19 cellular contexts compared by ENCODE assay signal in genomic region chr2:240131296-240131695, GRCh38. TPM values are rescaled to one million over a fixed set of nuclear protein-coding genes. Genes with fewer than 3 reads are reported as not detected.
"Had no signal": no experiment of that assay in that cellular context is flagged by ENCODE, and none has a peak within 500 bp of the region (broad histone marks: within the 10 kb centered on the region; RNA-seq: fewer than 3 reads in every experiment).

No MANE protein-coding gene starts in this region.

- DNase-seq: activated naive CD4-positive, alpha-beta T cell treated with anti-CD3 and anti-CD28 coated beads, Interleukin-2, amount 10 ng/mL, durations not matched to agents 7 days and 5 days; amniotic stem cell; dermis blood vessel endothelial cell; hippocampal formation; kidney glomerular epithelial cell; naive thymus-derived CD8-positive, alpha-beta T cell; occipital lobe; sigmoid colon; stimulated activated CD4-positive, alpha-beta T cell treated with anti-CD3 and anti-CD28 coated beads, Interleukin-12 subunit alpha, Interleukin-12 subunit beta, amount 100 ng/mL, for 4 hours; stimulated activated naive CD8-positive, alpha-beta T cell treated with anti-CD3 and anti-CD28 coated beads, Interleukin-15, Interleukin-2, amounts not matched to agents 100 U/mL and 50 U/mL, for 24 hours; T-helper 17 cell had no signal

- ATAC-seq: mucosa of descending colon; naive thymus-derived CD8-positive, alpha-beta T cell; psoas muscle; stimulated activated naive CD8-positive, alpha-beta T cell treated with anti-CD3 and anti-CD28 coated beads, Interleukin-15, Interleukin-2, amounts not matched to agents 100 U/mL and 50 U/mL, for 24 hours; T-helper 17 cell had no signal

- H3K9me3 ChIP-seq: mucosa of descending colon, psoas muscle, sigmoid colon, vagina had no signal

- H3K27ac ChIP-seq: psoas muscle, sigmoid colon, vagina had no signal

- H3K27me3 ChIP-seq: sigmoid colon, vagina had no signal

- H3K4me3 ChIP-seq: mucosa of descending colon, psoas muscle, sigmoid colon, vagina had no signal

RNA-seq across cellular contexts. Expression of gene OTOS, which starts 9.2 kb away (rescaled TPM):
- total RNA-seq: activated T-helper 1 cell treated with anti-CD3 and anti-CD28 coated beads, Interleukin-12 subunit alpha, Interleukin-12 subunit beta, Interleukin-2, Interleukin-4 antibody, amounts not matched to agents 30 ng/mL and 10 ng/mL and 1 ng/mL, durations not matched to agents 14 hours and 24 hours and 36 hours; dermis blood vessel endothelial cell; endodermal cell; lung microvascular endothelial cell; mucosa of descending colon; naive thymus-derived CD8-positive, alpha-beta T cell; psoas muscle; sigmoid colon; T-helper 17 cell; vagina; WTC11 had no signal
- polyA plus RNA-seq: esophagus; naive thymus-derived CD8-positive, alpha-beta T cell; sigmoid colon had no signal
